Comparison of ENCODE assay signal across 14 cellular contexts in the genomic region with DNA sequence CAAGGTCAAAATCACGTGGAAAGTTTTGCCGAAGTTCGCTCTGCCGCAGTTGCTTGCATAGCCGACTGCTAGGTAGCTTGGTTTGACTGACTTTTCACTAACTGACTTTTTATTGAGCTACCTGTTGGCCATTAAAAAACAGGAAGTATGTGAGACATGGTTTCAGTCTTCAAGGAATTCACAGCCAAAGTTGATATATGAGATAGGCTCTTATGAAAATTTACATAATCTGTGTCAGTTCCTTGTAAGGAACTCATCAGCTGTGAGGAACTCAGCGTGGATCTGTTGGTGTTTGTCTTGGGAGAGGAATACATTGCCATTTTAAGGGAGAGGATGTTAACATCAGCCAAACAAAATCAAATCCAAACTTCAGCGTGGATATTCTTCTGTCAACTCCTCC. TPM values are rescaled to one million over a fixed set of nuclear protein-coding genes. Genes with fewer than 3 reads are reported as not detected.
A peak's percentile ranks its signal among the peaks of the same experiment; 100 is the strongest.
DNase-seq lines count a peak whose midpoint lies in the region; ATAC-seq and TF ChIP-seq lines count a peak whose summit lies in the region.
"Had no signal": no experiment of that assay in that cellular context is flagged by ENCODE, and none has a peak within 500 bp of the region (broad histone marks: within the 10 kb centered on the region; RNA-seq: fewer than 3 reads in every experiment).

No MANE protein-coding gene starts in this region.

- H3K9me3 ChIP-seq in trophoblast cell (ENCODE audit: insufficient read depth, low read depth, low read length), result peaks cover 4% of the 10 kb centered on the region
- H3K9me3 ChIP-seq: left lung, spleen had no signal

- H2AK5ac ChIP-seq in trophoblast cell (ENCODE audit: low read length), result no peak overlapping the region

- peaks cover 4% of the 10 kb centered on the region for H3K79me2 ChIP-seq in trophoblast cell (ENCODE audit: control insufficient read depth, insufficient read depth, low read length, poor library complexity)

- H3K4me1 Mint-ChIP-seq in WTC11, result peaks cover 64% of the 10 kb centered on the region
- H3K4me1 Mint-ChIP-seq: T-cell had no signal

- H3K14ac ChIP-seq in trophoblast cell (ENCODE audit: low read length), result peak overlapping the region; percentile 38

- peaks cover 5% of the 10 kb centered on the region; the same call in 1 of the 2 replicates for H3K9me3 Mint-ChIP-seq in WTC11
- H3K9me3 Mint-ChIP-seq: activated T-helper 2 cell treated with anti-CD3 and anti-CD28 coated beads, Interferon-gamma antibody, Interleukin-2, Interleukin-4, amounts not matched to agents 10 μg/mL and 5 μg/mL and 100 μg/mL, durations not matched to agents 14 hours and 24 hours and 36 hours; T-cell had no signal

- no peak overlapping the region for H3K23ac ChIP-seq in trophoblast cell (ENCODE audit: low read length)

- no peak for ATAC-seq in WTC11
- ATAC-seq: T-cell had no signal

- H3K27me3 Mint-ChIP-seq in WTC11 (ENCODE audit: low read depth), result no peaks in the 10 kb centered on the region

- H3K79me1 ChIP-seq in trophoblast cell (ENCODE audit: low read length), result peaks cover 14% of the 10 kb centered on the region

- no peak overlapping the region for H4K8ac ChIP-seq in trophoblast cell (ENCODE audit: low read depth, low read length)

- peaks cover 7% of the 10 kb centered on the region in 2 experiments for H3K36me3 ChIP-seq in trophoblast cell (ENCODE audit: control insufficient read depth in 1 of 2, insufficient read depth in 2 of 2, low read length in 2 of 2)

- no peak overlapping the region for H3K4me3 ChIP-seq in fibroblast of villous mesenchyme (ENCODE audit: low read depth, low read length)
- no peak overlapping the region for H3K4me3 ChIP-seq in trophoblast cell (ENCODE audit: low read depth, low read length)
- H3K4me3 ChIP-seq: left lung, spleen had no signal

- H3K18ac ChIP-seq in trophoblast cell (ENCODE audit: low read length), result peak overlapping the region; percentile 78

- H3K4me1 ChIP-seq in trophoblast cell (ENCODE audit: control insufficient read depth in 1 of 2, insufficient read depth in 2 of 2, low read length in 2 of 2), result peaks cover 29 to 36% of the 10 kb centered on the region in 2 experiments

- peak overlapping the region; percentile 21 for H2BK120ac ChIP-seq in trophoblast cell (ENCODE audit: insufficient read depth, low read length, poor library complexity)

- peak overlapping the region; percentile 30 for H2BK12ac ChIP-seq in trophoblast cell (ENCODE audit: low read length)

- no peak overlapping the region for H3K4me3 Mint-ChIP-seq in WTC11
- H3K4me3 Mint-ChIP-seq: T-cell had no signal

- H3K9ac ChIP-seq in trophoblast cell (ENCODE audit: low read length), result no peak overlapping the region

- H4K12ac ChIP-seq in trophoblast cell (ENCODE audit: low read depth, low read length), result no peak overlapping the region

- DNase-seq in EH (ENCODE audit: low read depth) (peak; percentile 61), WTC11 (ENCODE audit: low spot score) (no peak), fibroblast of villous mesenchyme (ENCODE audit: low read depth) (peak; percentile 48), trophoblast cell (peak in 1 of 2 donors; percentile 20), SKM-1 treated with dmso at 0.1 percent for 144 hours (lab: John Stamatoyannopoulos, UW; ENCODE audit: unreplicated experiment) (no peak), midbrain (lab: John Stamatoyannopoulos, UW) (no peak), hypothalamus (lab: John Stamatoyannopoulos, UW) (no peak)
- no peak for DNase-seq in activated CD8-positive, alpha-beta memory T cell treated with anti-CD3 and anti-CD28 coated beads, Interleukin-2, amount 50 U/mL, for 48 hours
- DNase-seq: DMS153, left lung, NCI-H1105, spleen, T-cell had no signal

- no peak overlapping the region for H3K27ac ChIP-seq in trophoblast cell (ENCODE audit: low read depth, low read length)

- H3K36me3 Mint-ChIP-seq in WTC11, result peaks cover 6% of the 10 kb centered on the region
- H3K36me3 Mint-ChIP-seq: T-cell had no signal

- H3K27ac Mint-ChIP-seq in WTC11, result peak overlapping the region; percentile 84
- H3K27ac Mint-ChIP-seq: activated T-helper 2 cell treated with anti-CD3 and anti-CD28 coated beads, Interferon-gamma antibody, Interleukin-2, Interleukin-4, amounts not matched to agents 10 μg/mL and 5 μg/mL and 100 μg/mL, durations not matched to agents 14 hours and 24 hours and 36 hours; T-cell had no signal

- CTCF ChIA-PET in WTC11 (lab: Charles Lee), result interaction anchor here (1.2 kb wide), 2 partner anchors 16 to 26 kb away, joined by 3 to 4 read pairs; no protein-coding TSS in a partner anchor

- WGBS in trophoblast cell (ENCODE audit: extremely low coverage, insufficient coverage, insufficient read length), result no CpG with 5 or more reads among the region's 7 CpGs

- H3K27me3 ChIP-seq in trophoblast cell (ENCODE audit: insufficient read depth, low read length), result no peaks in the 10 kb centered on the region
- H3K27me3 ChIP-seq: left lung had no signal

- no peak for TF ChIP-seq CTCF in WTC11 (IDR thresholded peaks at IDR 0.05)
- no peak for TF ChIP-seq CTCF in fibroblast of villous mesenchyme (IDR thresholded peaks at IDR 0.05; ENCODE audit: insufficient read depth, low read depth, low read length)

- POLR2A ChIA-PET in WTC11 (lab: Charles Lee), result interaction anchor here (0.6 kb wide), 1 partner anchor 168 kb away, joined by 3 read pairs; no protein-coding TSS in a partner anchor

- no peak overlapping the region for H4K91ac ChIP-seq in trophoblast cell (ENCODE audit: low read depth, low read length)

- H3K4me2 ChIP-seq in trophoblast cell (ENCODE audit: low read length), result no peak overlapping the region

- peak overlapping the region; percentile 26 for H3K4ac ChIP-seq in trophoblast cell (ENCODE audit: low read depth, low read length)

- no peak overlapping the region for H2BK5ac ChIP-seq in trophoblast cell (ENCODE audit: low read depth, low read length, poor library complexity)

- no peak overlapping the region for H2AFZ ChIP-seq in trophoblast cell (ENCODE audit: insufficient read depth, low read length, poor library complexity)

TF ChIP-seq in WTC11, 78 proteins besides CTCF, POLR2A, EP300 and RAD21:
- TF ChIP-seq JAZF1 (CRISPR knock-in tag; IDR thresholded peaks at IDR 0.05) (no peak), CDX4 (CRISPR knock-in tag; IDR thresholded peaks at IDR 0.05; ENCODE audit: borderline replicate concordance) (no peak), SMAD4 (CRISPR knock-in tag; IDR thresholded peaks at IDR 0.05) (no peak), TEAD1 (CRISPR knock-in tag; IDR thresholded peaks at IDR 0.05) (no peak), ZBTB21 (CRISPR knock-in tag; IDR thresholded peaks at IDR 0.05; ENCODE audit: borderline replicate concordance) (no peak), NR3C1 (CRISPR knock-in tag; conservative IDR thresholded peaks at IDR 0.05; ENCODE audit: low read depth) (no peak), TP53 (CRISPR knock-in tag; IDR thresholded peaks at IDR 0.05) (no peak), MAX (CRISPR knock-in tag; IDR thresholded peaks at IDR 0.05) (no peak), SOX15 (CRISPR knock-in tag; IDR thresholded peaks at IDR 0.05) (no peak), ZNF219 (CRISPR knock-in tag; IDR thresholded peaks at IDR 0.05; ENCODE audit: borderline replicate concordance) (no peak), ZNF138 (CRISPR knock-in tag; conservative IDR thresholded peaks at IDR 0.05) (no peak), MXD4 (CRISPR knock-in tag; IDR thresholded peaks at IDR 0.05; ENCODE audit: borderline replicate concordance) (no peak)
- TF ChIP-seq, protein P1, sequence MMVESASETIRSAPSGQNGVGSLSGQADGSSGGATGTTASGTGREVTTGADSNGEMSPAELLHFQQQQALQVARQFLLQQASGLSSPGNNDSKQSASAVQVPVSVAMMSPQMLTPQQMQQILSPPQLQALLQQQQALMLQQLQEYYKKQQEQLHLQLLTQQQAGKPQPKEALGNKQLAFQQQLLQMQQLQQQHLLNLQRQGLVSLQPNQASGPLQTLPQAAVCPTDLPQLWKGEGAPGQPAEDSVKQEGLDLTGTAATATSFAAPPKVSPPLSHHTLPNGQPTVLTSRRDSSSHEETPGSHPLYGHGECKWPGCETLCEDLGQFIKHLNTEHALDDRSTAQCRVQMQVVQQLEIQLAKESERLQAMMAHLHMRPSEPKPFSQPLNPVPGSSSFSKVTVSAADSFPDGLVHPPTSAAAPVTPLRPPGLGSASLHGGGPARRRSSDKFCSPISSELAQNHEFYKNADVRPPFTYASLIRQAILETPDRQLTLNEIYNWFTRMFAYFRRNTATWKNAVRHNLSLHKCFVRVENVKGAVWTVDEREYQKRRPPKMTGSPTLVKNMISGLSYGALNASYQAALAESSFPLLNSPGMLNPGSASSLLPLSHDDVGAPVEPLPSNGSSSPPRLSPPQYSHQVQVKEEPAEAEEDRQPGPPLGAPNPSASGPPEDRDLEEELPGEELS (CRISPR knock-in tag; IDR thresholded peaks at IDR 0.05), result no peak

RNA-seq across cellular contexts. Expression of gene RNF113B, which starts 2.1 kb away (rescaled TPM):
- total RNA-seq in WTC11 (2021) (not detected in 3 replicates), fibroblast of villous mesenchyme (not detected in 2 replicates)
- polyA plus RNA-seq in trophoblast cell (2013), result not detected in 2 replicates
- total RNA-seq: activated T-helper 2 cell treated with anti-CD3 and anti-CD28 coated beads, Interferon-gamma antibody, Interleukin-2, Interleukin-4, amounts not matched to agents 10 μg/mL and 5 μg/mL and 100 μg/mL, durations not matched to agents 14 hours and 24 hours and 36 hours; left lung; spleen; T-cell had no signal
- polyA plus RNA-seq: spleen had no signal

RNA-seq across cellular contexts. Expression of gene FARP1, which starts 32.1 kb away (rescaled TPM):
- total RNA-seq in WTC11 (2021), result 80.8 to 96.6 TPM (median 91.1 TPM) in 3 replicates
- total RNA-seq in fibroblast of villous mesenchyme, result 110 and 125 TPM in 2 replicates
- polyA plus RNA-seq in trophoblast cell (2013), result 110 and 123 TPM in 2 replicates

Comparison
In these comparisons a context has a peak if more than half of its experiments do, and no peak if none do; other contexts are left out.
1. DNase-seq: peak in EH (single experiment) and fibroblast of villous mesenchyme (single experiment); none in WTC11 (single experiment), SKM-1 treated with dmso at 0.1 percent for 144 hours (single experiment), midbrain (single experiment), hypothalamus (0 of 51) and activated CD8-positive, alpha-beta memory T cell treated with anti-CD3 and anti-CD28 coated beads, Interleukin-2, amount 50 U/mL, for 48 hours (single experiment).